ENCODE assay signal across 8 cellular contexts in the genomic region with DNA sequence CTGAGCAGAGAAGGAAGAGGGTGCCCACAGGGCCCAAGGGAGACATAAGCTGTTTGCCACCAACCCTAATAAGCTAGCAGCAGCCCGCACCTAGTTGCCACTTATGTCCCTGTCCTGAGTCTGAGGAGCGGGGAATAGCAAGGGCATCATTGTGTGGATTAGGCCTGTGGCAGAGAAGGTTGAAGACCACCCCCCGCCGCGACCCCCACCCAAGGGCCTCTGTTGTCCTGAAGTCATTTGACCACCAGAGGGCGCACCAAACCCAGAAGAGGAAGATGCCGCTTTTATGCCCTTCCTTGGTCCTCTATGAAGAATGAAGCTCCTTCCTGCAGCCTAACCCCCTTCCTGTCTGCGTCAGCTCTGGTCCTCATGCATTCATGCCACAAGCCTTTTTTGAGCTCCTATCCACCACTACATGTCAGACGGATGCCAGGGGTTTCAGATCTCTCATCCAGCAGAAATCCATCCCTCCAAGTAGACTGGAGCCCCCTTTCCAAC. TPM values are rescaled to one million over a fixed set of nuclear protein-coding genes. Genes with fewer than 3 reads are reported as not detected.
DNase-seq lines count a peak whose midpoint lies in the region; ATAC-seq, FAIRE-seq and TF ChIP-seq lines count a peak whose summit lies in the region.

No MANE protein-coding gene starts in this region.

- H3K27ac ChIP-seq in right atrium auricular region = no peak overlapping the region
- no peak overlapping the region for H3K27ac ChIP-seq in small intestine (ENCODE audit: low read depth in 1 of 2, low read length in 1 of 2)

- no peaks in the 10 kb centered on the region for H3K9me3 ChIP-seq in right atrium auricular region
- no peaks in the 10 kb centered on the region for H3K9me3 ChIP-seq in small intestine (ENCODE audit: control insufficient read depth, low read depth)

- H3K4me3 ChIP-seq in right atrium auricular region (no peak overlapping the region), small intestine (ENCODE audit: low read depth in 1 of 2, low read length in 2 of 2) (no peak overlapping the region)

- H3K4me1 ChIP-seq in right atrium auricular region (peaks cover 0 to 10% of the 10 kb centered on the region in 2 donors), small intestine (ENCODE audit: control insufficient read depth in 2 of 2, insufficient read depth in 1 of 2, low read depth in 1 of 2, low read length in 1 of 2) (no peaks in the 10 kb centered on the region)

- WGBS in small intestine, 3 donors = 6 to 10% (median 6%) methylated on average over 9 of the region's 9 CpGs

- ATAC-seq in HG03571 (IDR thresholded peaks at IDR 0.05; ENCODE audit: unreplicated experiment) = no peak
- no peak for ATAC-seq in GM19467 (IDR thresholded peaks at IDR 0.05; ENCODE audit: unreplicated experiment)

- POLR2A ChIA-PET in GM10248 (lab: Yijun Ruan, JAX) = interaction anchor here (0.6 kb wide), 1 partner anchor 36 kb away, joined by 3 read pairs; no protein-coding TSS in a partner anchor

- TF ChIP-seq CTCF in GM10248 (IDR thresholded peaks at IDR 0.05; ENCODE audit: control extremely low read depth, extremely low read depth, low read depth, missing control alignments) (peak; percentile 67), right atrium auricular region (IDR thresholded peaks at IDR 0.05) (peak; percentile 88 to 90)

- H3K36me3 ChIP-seq in right atrium auricular region (no peaks in the 10 kb centered on the region), small intestine (ENCODE audit: control insufficient read depth in 2 of 2, insufficient read depth in 2 of 2, low read length in 2 of 2) (no peaks in the 10 kb centered on the region)

- FAIRE-seq in small intestine (lab: Jason Lieb, UNC) = no peak

- CTCF ChIA-PET in GM10248 (lab: Yijun Ruan, JAX) = interaction anchor here (0.6 to 17.1 kb wide), 61 partner anchors 11 to 348 kb away, joined by 3 to 480 read pairs (median 5); a partner anchor contains a TSS

- DNase-seq in GM10248 (ENCODE audit: extremely low spot score) (peak; percentile 77), NCI-H1694 treated with DMSO at 0.1 percent for 48 hours (lab: John Stamatoyannopoulos, UW) (peak; percentile 86), T-helper 2 cell (peak; percentile 43 to 83 (median 60)), amniotic stem cell (lab: John Stamatoyannopoulos, UW) (peak; percentile 28), right atrium auricular region (ENCODE audit: low spot score) (peak; percentile 61), small intestine (peak; percentile 52)

- peaks cover 0 to 4% of the 10 kb centered on the region in 2 donors for H3K27me3 ChIP-seq in right atrium auricular region
- H3K27me3 ChIP-seq in small intestine (ENCODE audit: control insufficient read depth in 2 of 2, insufficient read depth in 2 of 2, low read length in 2 of 2) = peaks cover 0 to 21% of the 10 kb centered on the region in 2 donors

RNA-seq across cellular contexts. Expression of a gene that starts 16.6 kb away (rescaled TPM):
- not detected for total RNA-seq in right atrium auricular region
- polyA plus RNA-seq in small intestine = 1 to 10 TPM in 2 of 3 donors, under 1 TPM in 1; 0.27 to 2.9 (median 2.4) TPM

RNA-seq across cellular contexts. Expression of a gene that starts 47.3 kb away (rescaled TPM):
- not detected for total RNA-seq in right atrium auricular region
- 1 to 10 TPM in 1 of 3 donors, under 1 TPM in 1, not detected in 1; 0.73 to 3.1 TPM for polyA plus RNA-seq in small intestine

RNA-seq across cellular contexts. Expression of a gene that starts 47.5 kb away (rescaled TPM):
- total RNA-seq in right atrium auricular region = 100 to 1,000 TPM; 102 to 146 TPM
- 100 to 1,000 TPM; 113 to 187 (median 123) TPM for polyA plus RNA-seq in small intestine

Comparison
In these comparisons a context has a peak if more than half of its experiments do, and no peak if none do; other contexts are left out.
1. DNase-seq: peak in every context shown above with its lines; median percentile 86 in NCI-H1694 treated with DMSO at 0.1 percent for 48 hours; 77 in GM10248; 61 in right atrium auricular region; 60 in T-helper 2 cell; 52 in small intestine; 28 in amniotic stem cell.